1 cellular context compared by ENCODE assay signal in the genomic region with DNA sequence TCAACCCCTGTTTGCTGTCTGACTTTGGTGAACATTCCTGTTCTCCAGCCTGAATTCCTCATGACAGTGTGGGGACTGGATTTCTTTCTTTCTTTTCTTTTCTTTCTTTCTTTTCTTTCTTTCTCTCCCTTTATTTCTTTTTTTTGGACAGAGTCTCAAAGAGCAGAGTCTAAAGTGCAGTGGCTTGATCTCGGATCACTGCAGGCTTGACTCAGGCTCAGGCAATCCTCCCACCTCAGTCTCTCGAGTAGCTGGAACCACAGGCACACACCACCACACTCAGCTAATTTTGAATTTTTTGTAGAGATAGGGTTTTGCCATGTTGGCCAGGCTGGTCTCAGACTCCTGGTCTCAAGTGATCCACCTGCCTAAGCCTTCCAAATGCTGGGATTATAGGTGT.
TF ChIP-seq lines count a peak whose summit lies in the region.

No MANE protein-coding gene starts in this region.

TF ChIP-seq in GM23338, 12 proteins besides CTCF, POLR2A, EP300 and RAD21 (continued from another document):
- TF ChIP-seq ZNF462 (CRISPR knock-in tag; IDR thresholded peaks at IDR 0.05): no peak
- TF ChIP-seq POLR2AphosphoS5 (IDR thresholded peaks at IDR 0.05; ENCODE audit: low read depth): no peak
